20 cellular contexts compared by ENCODE assay signal in genomic region chr9:93507780-93508179, GRCh38. TPM values are rescaled to one million over a fixed set of nuclear protein-coding genes. Genes with fewer than 3 reads are reported as not detected.
A peak's percentile ranks its signal among the peaks of the same experiment; 100 is the strongest.
DNase-seq lines count a peak whose midpoint lies in the region; ATAC-seq and TF ChIP-seq lines count a peak whose summit lies in the region.
"Had no signal": no experiment of that assay in that cellular context is flagged by ENCODE, and none has a peak within 500 bp of the region (broad histone marks: within the 10 kb centered on the region; RNA-seq: fewer than 3 reads in every experiment).

No MANE protein-coding gene starts in this region.

- TF ChIP-seq CTCF in MCF 10A (IDR thresholded peaks at IDR 0.05; ENCODE audit: unreplicated experiment), result no peak
- no peak for TF ChIP-seq CTCF in mammary epithelial cell (conservative IDR thresholded peaks at IDR 0.05 in 1 of 2, IDR thresholded peaks at IDR 0.05 in 1 of 2; ENCODE audit: extremely low read depth in 1 of 2, insufficient read depth in 1 of 2, low read depth in 1 of 2, low read length in 2 of 2)
- no peak for TF ChIP-seq CTCF in activated CD8-positive, alpha-beta T cell treated with anti-CD3 and anti-CD28 coated beads for 36 hours (IDR thresholded peaks at IDR 0.05)
- TF ChIP-seq CTCF in endothelial cell (IDR thresholded peaks at IDR 0.05; ENCODE audit: unreplicated experiment), result no peak
- no peak for TF ChIP-seq CTCF in heart left ventricle (IDR thresholded peaks at IDR 0.05)

- ATAC-seq in activated CD8-positive, alpha-beta T cell treated with anti-CD3 and anti-CD28 coated beads for 36 hours, result peak; percentile 41
- ATAC-seq in GM18870 (IDR thresholded peaks at IDR 0.05; ENCODE audit: unreplicated experiment), result no peak
- no peak for ATAC-seq in heart left ventricle

- H3K9me3 ChIP-seq in mammary epithelial cell (replicated peaks; ENCODE audit: insufficient read depth, low read length) (no peaks in the 10 kb centered on the region), heart left ventricle (no peaks in the 10 kb centered on the region)

- no peak overlapping the region for H3K4me3 Mint-ChIP-seq in MCF 10A (ENCODE audit: unreplicated experiment)
- no peak overlapping the region for H3K4me3 Mint-ChIP-seq in activated CD8-positive, alpha-beta T cell treated with anti-CD3 and anti-CD28 coated beads for 36 hours
- peak overlapping the region; percentile 53 for H3K4me3 Mint-ChIP-seq in endothelial cell (ENCODE audit: unreplicated experiment)
- H3K4me3 Mint-ChIP-seq: activated T-cell treated with anti-CD3 and anti-CD28 coated beads, Interleukin-2, amount 50 U/mL, for 24 hours; IgD-negative memory B cell had no signal

- in situ Hi-C loops in mammary epithelial cell (cut with MboI; ENCODE audit: low sequenced_read_pairs in 2 of 2), result no loop called here

- DNase-seq in MCF 10A (ENCODE audit: unreplicated experiment), result no peak
- no peak for DNase-seq in mammary epithelial cell
- no peak for DNase-seq in activated CD8-positive, alpha-beta T cell treated with anti-CD3 and anti-CD28 coated beads for 36 hours
- DNase-seq in endothelial cell (ENCODE audit: low spot score), result no peak
- no peak for DNase-seq in heart left ventricle
- DNase-seq in GOT3 (lab: John Stamatoyannopoulos, UW), result no peak
- DNase-seq: activated CD4-positive, alpha-beta T cell treated with anti-CD3 and anti-CD28 coated beads, Interleukin-2, amount 50 U/mL, for 4 hours; activated T-cell treated with anti-CD3 and anti-CD28 coated beads, Interleukin-2, amount 50 U/mL, for 24 hours; C1 segment of cervical spinal cord; cerebellar nuclear complex; DMS 273 treated with DMSO at 0.1 percent for 48 hours; foreskin fibroblast; mesendoderm; naive B cell; NCI-H1417; NCI-H774; stimulated activated CD4-positive, alpha-beta T cell treated with anti-CD3 and anti-CD28 coated beads, Interleukin-2, amount 100 ng/mL, for 24 hours had no signal

- intact Hi-C loops in MCF 10A (cut with micrococcal nuclease) (no loop called here), mammary epithelial cell (cut with micrococcal nuclease) (no loop called here), heart left ventricle (cut with DNase I) (no loop called here)
- intact Hi-C loops in activated CD8-positive, alpha-beta T cell treated with anti-CD3 and anti-CD28 coated beads for 36 hours (cut with micrococcal nuclease), result no loop called here

- no peaks in the 10 kb centered on the region for H3K27me3 ChIP-seq in mammary epithelial cell (ENCODE audit: insufficient read depth, low read length)
- H3K27me3 ChIP-seq in heart left ventricle, result no peaks in the 10 kb centered on the region

- 100% methylated on average over 2 of the region's 2 CpGs for WGBS in mammary epithelial cell (ENCODE audit: low coverage, missing lambda C conversion rate)
- 79 to 92% (median 85%) methylated on average over 2 of the region's 2 CpGs for WGBS in heart left ventricle, 4 donors

- POLR2A ChIA-PET in MCF 10A (lab: Yijun Ruan, JAX), result interaction anchor here (0.9 kb wide), 1 partner anchor 54 kb away, joined by 3 read pairs; the partner anchor contains the start of gene FAM120AOS
- POLR2A ChIA-PET in activated CD8-positive, alpha-beta T cell treated with anti-CD3 and anti-CD28 coated beads for 36 hours (lab: Charles Lee), result no interaction called here

- dilution Hi-C loops in mammary epithelial cell (cut with HindIII; ENCODE audit: low sequenced_read_pairs), result no loop called here

- H2AFZ ChIP-seq in mammary epithelial cell (ENCODE audit: low read depth, low read length), result no peak overlapping the region

- H3K4me3 ChIP-seq in mammary epithelial cell (replicated peaks in 1 of 3; ENCODE audit: insufficient read depth in 1 of 3, low read depth in 2 of 3, low read length in 3 of 3) (no peak overlapping the region), heart left ventricle (no peak overlapping the region)
- H3K4me3 ChIP-seq: smooth muscle cell had no signal

- H3K36me3 Mint-ChIP-seq in MCF 10A (ENCODE audit: insufficient read depth, unreplicated experiment), result peaks cover 47% of the 10 kb centered on the region
- H3K36me3 Mint-ChIP-seq in activated CD8-positive, alpha-beta T cell treated with anti-CD3 and anti-CD28 coated beads for 36 hours (ENCODE audit: low read depth), result peaks cover 39% of the 10 kb centered on the region
- H3K36me3 Mint-ChIP-seq in endothelial cell (ENCODE audit: low read depth, unreplicated experiment), result peaks cover 12% of the 10 kb centered on the region
- H3K36me3 Mint-ChIP-seq: naive B cell had no signal

- peaks cover 54% of the 10 kb centered on the region for H3K4me1 Mint-ChIP-seq in MCF 10A (ENCODE audit: insufficient read depth, unreplicated experiment)
- peaks cover 60% of the 10 kb centered on the region for H3K4me1 Mint-ChIP-seq in activated CD8-positive, alpha-beta T cell treated with anti-CD3 and anti-CD28 coated beads for 36 hours (ENCODE audit: low read depth)
- peaks cover 6% of the 10 kb centered on the region for H3K4me1 Mint-ChIP-seq in endothelial cell (ENCODE audit: unreplicated experiment)

- peaks cover 94% of the 10 kb centered on the region for H3K79me2 ChIP-seq in mammary epithelial cell (ENCODE audit: insufficient read depth, low read length)

- BruUV-seq in MCF 10A (replicated peaks; lab: Mats Ljungman, UMichigan) (no TSS peak), mammary epithelial cell (replicated peaks; lab: Mats Ljungman, UMichigan) (no TSS peak)

- CTCF ChIA-PET in MCF 10A (lab: Yijun Ruan, JAX), result interaction anchor here (0.6 to 2.4 kb wide), 4 partner anchors 11 to 557 kb away, joined by 3 to 5 read pairs (median 3); no protein-coding TSS in a partner anchor
- CTCF ChIA-PET in mammary epithelial cell (lab: Charles Lee; ENCODE audit: low non-redundant PET), result no interaction called here
- CTCF ChIA-PET in activated CD8-positive, alpha-beta T cell treated with anti-CD3 and anti-CD28 coated beads for 36 hours (lab: Charles Lee), result interaction anchor here (1.6 kb wide), 1 partner anchor 58 kb away, joined by 5 read pairs; no protein-coding TSS in a partner anchor

- H3K9me3 Mint-ChIP-seq in MCF 10A (ENCODE audit: unreplicated experiment) (no peaks in the 10 kb centered on the region), endothelial cell (ENCODE audit: unreplicated experiment) (no peaks in the 10 kb centered on the region)
- no peaks in the 10 kb centered on the region for H3K9me3 Mint-ChIP-seq in activated CD8-positive, alpha-beta T cell treated with anti-CD3 and anti-CD28 coated beads for 36 hours
- H3K9me3 Mint-ChIP-seq: activated T-cell treated with anti-CD3 and anti-CD28 coated beads, Interleukin-2, amount 50 U/mL, for 24 hours; IgD-negative memory B cell; naive B cell had no signal

- H3K27ac Mint-ChIP-seq in MCF 10A (ENCODE audit: low read depth, unreplicated experiment), result peak overlapping the region; percentile 47
- peak overlapping the region; percentile 8 for H3K27ac Mint-ChIP-seq in activated CD8-positive, alpha-beta T cell treated with anti-CD3 and anti-CD28 coated beads for 36 hours
- H3K27ac Mint-ChIP-seq in endothelial cell (ENCODE audit: unreplicated experiment), result no peak overlapping the region

- no peaks in the 10 kb centered on the region for H3K4me1 ChIP-seq in mammary epithelial cell (ENCODE audit: insufficient read depth, low read length)
- peaks cover 0 to 52% (median 18%) of the 10 kb centered on the region in 12 donors for H3K4me1 ChIP-seq in heart left ventricle

- H3K27ac ChIP-seq in mammary epithelial cell (ENCODE audit: insufficient read depth, low read depth, low read length), result no peak overlapping the region
- H3K27ac ChIP-seq in heart left ventricle, result no peak overlapping the region

- H3K27me3 Mint-ChIP-seq in MCF 10A (ENCODE audit: insufficient read depth, unreplicated experiment) (no peaks in the 10 kb centered on the region), endothelial cell (ENCODE audit: unreplicated experiment) (peaks cover 2% of the 10 kb centered on the region)
- no peaks in the 10 kb centered on the region for H3K27me3 Mint-ChIP-seq in activated CD8-positive, alpha-beta T cell treated with anti-CD3 and anti-CD28 coated beads for 36 hours
- H3K27me3 Mint-ChIP-seq: activated T-cell treated with anti-CD3 and anti-CD28 coated beads, Interleukin-2, amount 50 U/mL, for 24 hours; IgD-negative memory B cell; naive B cell had no signal

- TF ChIP-seq POLR2A in heart left ventricle (IDR thresholded peaks at IDR 0.05), result no peak

- no peak overlapping the region for H3K9ac ChIP-seq in mammary epithelial cell (ENCODE audit: insufficient read depth, low read length)

- peaks cover 7% of the 10 kb centered on the region for H3K36me3 ChIP-seq in mammary epithelial cell (ENCODE audit: insufficient read depth, low read length)
- H3K36me3 ChIP-seq in heart left ventricle, result peaks cover 0 to 13% (median 6%) of the 10 kb centered on the region in 9 donors

- H4K20me1 ChIP-seq in mammary epithelial cell (ENCODE audit: insufficient read depth, low read length), result no peaks in the 10 kb centered on the region

- H3K4me2 ChIP-seq in mammary epithelial cell (ENCODE audit: insufficient read depth, low read depth, low read length), result no peak overlapping the region
- H3K4me2 ChIP-seq: smooth muscle cell had no signal

RNA-seq across cellular contexts. Expression of gene FAM120AOS, which starts 54.4 kb away (rescaled TPM):
- total RNA-seq in MCF 10A (2022) (47.4 and 50.1 TPM in 2 replicates), mammary epithelial cell (10 to 100 TPM; 29.3 to 32.5 TPM), endothelial cell (ENCODE audit: unreplicated experiment) (38.7 TPM), heart left ventricle (10 to 100 TPM; 27.2 to 38.8 (median 33.7) TPM)
- polyA plus RNA-seq in mammary epithelial cell (22.2 TPM), heart left ventricle (10 to 100 TPM; 22.2 to 30.0 TPM)
- 2.9 TPM for polyA minus RNA-seq in mammary epithelial cell
- total RNA-seq in activated CD8-positive, alpha-beta T cell treated with anti-CD3 and anti-CD28 coated beads for 36 hours, result 10 to 100 TPM; 32.8 to 36.4 TPM

RNA-seq across cellular contexts. Expression of gene FAM120A, which starts 56.3 kb away (rescaled TPM):
- total RNA-seq in MCF 10A (2022), result 152 and 162 TPM in 2 replicates
- total RNA-seq in mammary epithelial cell, result 100 to 1,000 TPM; 100 to 116 TPM
- 84.7 TPM for polyA plus RNA-seq in mammary epithelial cell
- polyA minus RNA-seq in mammary epithelial cell, result 168 TPM
- total RNA-seq in activated CD8-positive, alpha-beta T cell treated with anti-CD3 and anti-CD28 coated beads for 36 hours, result 100 to 1,000 TPM; 121 to 125 TPM
- 56.1 TPM for total RNA-seq in endothelial cell (ENCODE audit: unreplicated experiment)
- total RNA-seq in heart left ventricle, result 100 to 1,000 TPM in 7 of 9 donors, 10 to 100 TPM in 2; 88.6 to 123 (median 113) TPM
- 100 to 1,000 TPM in 1 of 2 donors, 10 to 100 TPM in 1; 37.9 to 118 TPM for polyA plus RNA-seq in heart left ventricle
